ENCODE assay signal across 11 cellular contexts in the genomic region with DNA sequence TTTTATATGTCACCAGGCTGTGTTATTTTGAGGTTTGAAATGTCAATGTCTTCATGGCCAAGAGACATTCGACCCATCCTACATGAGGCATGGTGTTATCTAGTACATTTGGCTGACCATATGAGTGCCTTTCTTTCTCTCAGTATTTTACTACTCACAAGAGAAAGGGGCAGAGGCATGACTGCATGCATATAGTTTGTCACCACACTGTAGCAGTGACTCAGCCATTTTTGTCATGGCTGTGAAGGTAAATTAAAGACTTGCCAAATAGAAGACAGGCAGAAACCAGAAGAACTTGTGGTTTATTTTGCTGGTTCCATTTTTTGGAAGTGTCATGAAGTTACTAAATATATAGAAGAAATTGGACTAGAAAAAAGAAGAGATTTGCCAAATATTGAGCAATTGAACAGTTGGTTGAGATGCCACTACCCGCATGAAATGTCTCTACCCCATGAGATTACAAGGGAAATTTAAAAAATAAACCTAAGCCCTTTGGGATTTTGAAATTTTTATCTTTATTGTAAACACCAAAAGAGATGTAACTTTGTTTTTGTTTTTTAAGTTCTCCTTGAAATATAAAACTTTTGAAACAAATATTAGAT.
DNase-seq lines count a peak whose midpoint lies in the region; ATAC-seq, FAIRE-seq and TF ChIP-seq lines count a peak whose summit lies in the region.
"Had no signal": no experiment of that assay in that cellular context is flagged by ENCODE, and none has a peak within 500 bp of the region (broad histone marks: within the 10 kb centered on the region; RNA-seq: fewer than 3 reads in every experiment).

No MANE protein-coding gene starts in this region.

- DNase-seq in left ventricle myocardium superior (no peak), right atrium auricular region (ENCODE audit: low spot score) (no peak), RPMI7951 (ENCODE audit: low read depth) (peak; percentile 65), frontal cortex (ENCODE audit: low spot score in 2 of 2) (no peak), suprapubic skin (ENCODE audit: low spot score in 2 of 2) (no peak), cerebellum (ENCODE audit: low spot score) (no peak), D341Med (ENCODE audit: low spot score) (no peak)
- DNase-seq: activated CD4-positive, alpha-beta memory T cell treated with anti-CD3 and anti-CD28 coated beads, Interleukin-2, amount 10 ng/mL, durations not matched to agents 7 days and 5 days; NCI-H2107 had no signal

- intact Hi-C loops in left ventricle myocardium superior (cut with micrococcal nuclease), result no loop called here

- H3K36me3 ChIP-seq in right atrium auricular region, result peaks cover 46% of the 10 kb centered on the region
- H3K36me3 ChIP-seq in suprapubic skin, result peaks cover 59% of the 10 kb centered on the region

- ATAC-seq in left ventricle myocardium superior (peak; percentile 45), GM18868 (IDR thresholded peaks at IDR 0.05; ENCODE audit: unreplicated experiment) (no peak)

- H3K27me3 ChIP-seq in right atrium auricular region (no peaks in the 10 kb centered on the region), suprapubic skin (no peaks in the 10 kb centered on the region)

- H3K4me1 ChIP-seq in right atrium auricular region (peaks cover 0 to 18% of the 10 kb centered on the region in 2 donors), suprapubic skin (peaks cover 10% of the 10 kb centered on the region)

- FAIRE-seq in frontal cortex (lab: Jason Lieb, UNC), result peak; percentile 61
- FAIRE-seq: endothelial cell of umbilical vein had no signal

- no peak overlapping the region for H3K27ac ChIP-seq in right atrium auricular region
- H3K27ac ChIP-seq in suprapubic skin, result no peak overlapping the region

- TF ChIP-seq CTCF in right atrium auricular region (IDR thresholded peaks at IDR 0.05) (no peak), suprapubic skin (IDR thresholded peaks at IDR 0.05) (no peak)

- no peak for TF ChIP-seq EP300 in suprapubic skin (IDR thresholded peaks at IDR 0.05)

- TF ChIP-seq POLR2A in suprapubic skin (IDR thresholded peaks at IDR 0.05), result no peak

- WGBS in suprapubic skin, result 79% methylated on average over 2 of the region's 2 CpGs

- no peaks in the 10 kb centered on the region for H3K9me3 ChIP-seq in right atrium auricular region
- H3K9me3 ChIP-seq in suprapubic skin, result no peaks in the 10 kb centered on the region

- no peak overlapping the region for H3K4me3 ChIP-seq in right atrium auricular region
- H3K4me3 ChIP-seq in suprapubic skin, result no peak overlapping the region
